2 cellular contexts compared by ENCODE assay signal in genomic region chr5:32312194-32312681, GRCh38.
A peak's percentile ranks its signal among the peaks of the same experiment; 100 is the strongest.
TF ChIP-seq lines count a peak whose summit lies in the region.

No MANE protein-coding gene starts in this region.

TF ChIP-seq in HEK293, 187 proteins besides CTCF, POLR2A, EP300 and RAD21 (continued from another document and continues in another):
- TF ChIP-seq ZFP3 (tag by site-specific recombination; IDR thresholded peaks at IDR 0.05; ENCODE audit: low read depth) (no peak), ZNF324 (tag by site-specific recombination; IDR thresholded peaks at IDR 0.05) (peak; percentile 47; the same call in 1 of the 2 replicates), SP7 (tag by site-specific recombination; IDR thresholded peaks at IDR 0.05) (no peak; the same call in 1 of the 2 replicates), ZNF76 (tag by site-specific recombination; IDR thresholded peaks at IDR 0.05; ENCODE audit: borderline replicate concordance, low read depth) (0 out of 2 replicates have a peak, but pooled peaks have one; percentile 60), ZNF292 (tag by site-specific recombination; IDR thresholded peaks at IDR 0.05; ENCODE audit: borderline replicate concordance, low read depth) (no peak), FEZF1 (tag by site-specific recombination; IDR thresholded peaks at IDR 0.05) (no peak), PATZ1 (tag by site-specific recombination; IDR thresholded peaks at IDR 0.05) (peak; percentile 70), KLF17 (tag by site-specific recombination; IDR thresholded peaks at IDR 0.05) (peak; percentile 61), ZNF692 (tag by site-specific recombination; IDR thresholded peaks at IDR 0.05) (0 out of 2 replicates have a peak, but pooled peaks have one; percentile 28), ZBTB8A (tag by site-specific recombination; IDR thresholded peaks at IDR 0.05) (peak; percentile 68; the same call in 1 of the 2 replicates), ZSCAN23 (tag by site-specific recombination; IDR thresholded peaks at IDR 0.05) (no peak), KLF7 (tag by site-specific recombination; IDR thresholded peaks at IDR 0.05; ENCODE audit: borderline replicate concordance) (0 out of 2 replicates have a peak, but pooled peaks have one; percentile 25), YY2 (tag by site-specific recombination; IDR thresholded peaks at IDR 0.05) (no peak), ZEB2 (tag by site-specific recombination; IDR thresholded peaks at IDR 0.05) (peak; percentile 57; the same call in 1 of the 2 replicates), GFI1B (tag by site-specific recombination; IDR thresholded peaks at IDR 0.05) (no peak), ZBTB11 (tag by site-specific recombination; conservative IDR thresholded peaks at IDR 0.05; ENCODE audit: low read depth) (peak; percentile 29; the same call in 1 of the 2 replicates), ZNF280C (tag by site-specific recombination; IDR thresholded peaks at IDR 0.05) (no peak)

TF ChIP-seq in WTC11, 78 proteins besides CTCF, POLR2A, EP300 and RAD21 (continued from another document and continues in another):
- no peak for TF ChIP-seq ZNF281 (CRISPR knock-in tag; IDR thresholded peaks at IDR 0.05)
- TF ChIP-seq PRDM15 (CRISPR knock-in tag; IDR thresholded peaks at IDR 0.05): no peak
- no peak for TF ChIP-seq IRF1 (CRISPR knock-in tag; IDR thresholded peaks at IDR 0.05)
- no peak for TF ChIP-seq RORB (CRISPR knock-in tag; IDR thresholded peaks at IDR 0.05)
- TF ChIP-seq RELA (CRISPR knock-in tag; IDR thresholded peaks at IDR 0.05; ENCODE audit: borderline replicate concordance): 0 out of 2 replicates have a peak, but pooled peaks have one; percentile 3
- TF ChIP-seq FOXK1 (CRISPR knock-in tag; IDR thresholded peaks at IDR 0.05): no peak
- TF ChIP-seq USF1 (CRISPR knock-in tag; IDR thresholded peaks at IDR 0.05): no peak
- TF ChIP-seq ZNF423 (CRISPR knock-in tag; IDR thresholded peaks at IDR 0.05): no peak
- TF ChIP-seq USF2 (CRISPR knock-in tag; IDR thresholded peaks at IDR 0.05): no peak
- TF ChIP-seq NFYB (CRISPR knock-in tag; conservative IDR thresholded peaks at IDR 0.05; ENCODE audit: low read depth): no peak
- TF ChIP-seq FOXP4 (CRISPR knock-in tag; IDR thresholded peaks at IDR 0.05): no peak
- no peak for TF ChIP-seq ZNF232 (CRISPR knock-in tag; IDR thresholded peaks at IDR 0.05)
- no peak for TF ChIP-seq AR (CRISPR knock-in tag; IDR thresholded peaks at IDR 0.05)
- TF ChIP-seq GRHL2 (CRISPR knock-in tag; IDR thresholded peaks at IDR 0.05; ENCODE audit: insufficient replicate concordance, severe bottlenecking): no peak
- TF ChIP-seq MXD4 (CRISPR knock-in tag; IDR thresholded peaks at IDR 0.05; ENCODE audit: borderline replicate concordance): no peak
- TF ChIP-seq E2F1 (CRISPR knock-in tag; IDR thresholded peaks at IDR 0.05): no peak
- 0 out of 2 replicates have a peak, but pooled peaks have one; percentile 75 for TF ChIP-seq KAT7 (CRISPR knock-in tag; IDR thresholded peaks at IDR 0.05; ENCODE audit: borderline replicate concordance)
- no peak for TF ChIP-seq ARID4B (CRISPR knock-in tag; IDR thresholded peaks at IDR 0.05; ENCODE audit: borderline replicate concordance)
- TF ChIP-seq TP53 (CRISPR knock-in tag; IDR thresholded peaks at IDR 0.05): peak; percentile 84; the same call in 1 of the 2 replicates
- TF ChIP-seq IRF2 (CRISPR knock-in tag; IDR thresholded peaks at IDR 0.05; ENCODE audit: borderline replicate concordance, low read depth): no peak
- TF ChIP-seq ATF3 (CRISPR knock-in tag; conservative IDR thresholded peaks at IDR 0.05): no peak
- TF ChIP-seq TEAD1 (CRISPR knock-in tag; IDR thresholded peaks at IDR 0.05): no peak
